1 cellular context compared by ENCODE assay signal in the genomic region with DNA sequence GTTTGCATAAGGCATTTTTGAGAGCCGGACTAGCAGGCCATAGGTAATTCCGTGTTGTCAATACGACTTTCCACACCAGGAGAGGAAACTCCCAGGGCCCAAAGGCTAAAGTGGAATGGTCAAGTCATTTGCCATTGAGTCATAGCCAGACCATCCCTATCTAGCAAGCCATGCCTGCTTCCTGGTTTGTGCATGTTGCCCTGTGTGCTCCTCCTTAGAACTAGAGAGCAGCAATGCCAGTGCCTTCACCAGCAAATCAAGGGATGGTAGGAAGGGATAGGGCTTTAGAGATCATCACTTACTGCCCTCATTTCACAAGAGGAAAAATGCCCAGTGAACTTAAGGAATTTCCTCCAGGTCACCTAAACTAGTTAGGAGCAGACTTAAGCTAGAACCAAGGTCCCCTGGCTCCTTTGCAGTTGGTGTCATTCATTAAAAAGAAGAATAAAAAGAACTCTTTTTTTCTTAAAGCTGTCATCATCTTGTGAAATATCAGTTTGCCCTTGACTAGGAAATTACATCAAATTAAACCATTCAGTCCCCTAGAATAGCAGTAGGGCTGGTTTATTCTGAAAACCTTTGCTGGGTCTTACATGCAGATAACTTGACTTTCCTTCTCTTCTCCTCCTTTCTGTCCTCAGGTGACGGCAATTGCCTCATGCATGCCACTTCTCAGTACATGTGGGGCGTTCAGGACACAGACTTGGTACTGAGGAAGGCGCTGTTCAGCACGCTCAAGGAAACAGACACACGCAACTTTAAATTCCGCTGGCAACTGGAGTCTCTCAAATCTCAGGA.
TF ChIP-seq lines count a peak whose summit lies in the region.

No MANE protein-coding gene starts in this region.

TF ChIP-seq in SK-N-SH, 30 proteins besides CTCF, POLR2A, EP300 and RAD21:
- TF ChIP-seq YY1 (IDR thresholded peaks at IDR 0.05; ENCODE audit: low read depth) (no peak), JUND (IDR thresholded peaks at IDR 0.05) (no peak), RCOR1 (IDR thresholded peaks at IDR 0.05; ENCODE audit: low read length) (no peak), TCF12 (IDR thresholded peaks at IDR 0.05) (no peak), SMC3 (IDR thresholded peaks at IDR 0.05; ENCODE audit: low read depth, low read length) (no peak), FOXM1 (IDR thresholded peaks at IDR 0.05; ENCODE audit: low read depth) (no peak), NFIC (IDR thresholded peaks at IDR 0.05; ENCODE audit: borderline replicate concordance) (no peak), FOSL2 (IDR thresholded peaks at IDR 0.05; ENCODE audit: borderline replicate concordance, low read depth) (no peak)
- TF ChIP-seq, protein P1, sequence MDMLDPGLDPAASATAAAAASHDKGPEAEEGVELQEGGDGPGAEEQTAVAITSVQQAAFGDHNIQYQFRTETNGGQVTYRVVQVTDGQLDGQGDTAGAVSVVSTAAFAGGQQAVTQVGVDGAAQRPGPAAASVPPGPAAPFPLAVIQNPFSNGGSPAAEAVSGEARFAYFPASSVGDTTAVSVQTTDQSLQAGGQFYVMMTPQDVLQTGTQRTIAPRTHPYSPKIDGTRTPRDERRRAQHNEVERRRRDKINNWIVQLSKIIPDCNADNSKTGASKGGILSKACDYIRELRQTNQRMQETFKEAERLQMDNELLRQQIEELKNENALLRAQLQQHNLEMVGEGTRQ (IDR thresholded peaks at IDR 0.05; ENCODE audit: borderline replicate concordance, low read depth, low read length) = no peak
